8 cellular contexts compared by ENCODE assay signal in genomic region chr12:44972746-44973421, GRCh38.
DNase-seq lines count a peak whose midpoint lies in the region; ATAC-seq, FAIRE-seq and TF ChIP-seq lines count a peak whose summit lies in the region.
"Had no signal": no experiment of that assay in that cellular context is flagged by ENCODE, and none has a peak within 500 bp of the region (broad histone marks: within the 10 kb centered on the region; RNA-seq: fewer than 3 reads in every experiment).

No MANE protein-coding gene starts in this region.

- H2AFZ ChIP-seq in keratinocyte (ENCODE audit: control insufficient read depth, low read length) = no peak overlapping the region

- peak; percentile 46 for TF ChIP-seq CTCF in GM12865 (IDR thresholded peaks at IDR 0.05; ENCODE audit: insufficient read depth, low read depth, low read length, missing control alignments)
- TF ChIP-seq CTCF in HFF-Myc (IDR thresholded peaks at IDR 0.05; ENCODE audit: low read depth, low read length, missing control alignments) = peak; percentile 71
- TF ChIP-seq CTCF in keratinocyte (optimal IDR thresholded peaks at IDR 0.05 in 1 of 3, IDR thresholded peaks at IDR 0.05 in 1 of 3, conservative IDR thresholded peaks at IDR 0.05 in 1 of 3; ENCODE audit: extremely low read depth in 1 of 3, insufficient read depth in 2 of 3, low read length in 3 of 3) = peak; percentile 56 to 77 (median 72)

- H4K20me1 ChIP-seq in keratinocyte (ENCODE audit: control insufficient read depth, extremely low read depth, insufficient read depth, low read length) = no peaks in the 10 kb centered on the region

- H3K9me3 ChIP-seq in keratinocyte (ENCODE audit: control insufficient read depth, low read depth, low read length) = no peaks in the 10 kb centered on the region

- H3K27me3 ChIP-seq in keratinocyte (ENCODE audit: control insufficient read depth, extremely low read depth, insufficient read depth, low read length) = no peaks in the 10 kb centered on the region

- peak; percentile 18 for DNase-seq in GM12865 (ENCODE audit: low read depth)
- no peak for DNase-seq in HFF-Myc (ENCODE audit: extremely low read depth, low read depth)
- DNase-seq in SHP77 (lab: John Stamatoyannopoulos, UW) = peak; percentile 1 to 33
- DNase-seq in keratinocyte (ENCODE audit: low read depth, low spot score) = no peak
- no peak for DNase-seq in T-helper 1 cell
- DNase-seq in OCI-M2 (lab: John Stamatoyannopoulos, UW; ENCODE audit: unreplicated experiment) = no peak
- DNase-seq: naive thymus-derived CD8-positive, alpha-beta T cell had no signal

- H3K79me2 ChIP-seq in keratinocyte (ENCODE audit: control insufficient read depth, insufficient read depth, low read length) = no peaks in the 10 kb centered on the region

- H3K36me3 ChIP-seq in keratinocyte (ENCODE audit: control insufficient read depth in 2 of 2, extremely low read depth in 1 of 2, insufficient read depth in 2 of 2, low read length in 2 of 2) = no peaks in the 10 kb centered on the region

- no peak overlapping the region for H3K27ac ChIP-seq in keratinocyte (ENCODE audit: control insufficient read depth, insufficient read depth, low read length)

- no peak for ATAC-seq in GM19395 (IDR thresholded peaks at IDR 0.05; ENCODE audit: unreplicated experiment)

- no peak overlapping the region for H3K9ac ChIP-seq in keratinocyte (ENCODE audit: control insufficient read depth, extremely low read depth, insufficient read depth, low read length)

- no peaks in the 10 kb centered on the region for H3K4me1 ChIP-seq in keratinocyte (ENCODE audit: control insufficient read depth, extremely low read depth, insufficient read depth, low read length)

- FAIRE-seq in keratinocyte (lab: Jason Lieb, UNC) = no peak

- dilution Hi-C loops in keratinocyte (cut with MboI; ENCODE audit: extremely low pct_ligation_motif_present, low sequenced_read_pairs) = no loop called here

- no peaks in the 10 kb centered on the region for H3K9me1 ChIP-seq in keratinocyte (ENCODE audit: control insufficient read depth, extremely low read depth, insufficient read depth, low read length)

- no peak overlapping the region for H3K4me3 ChIP-seq in GM12865 (ENCODE audit: low read depth, low read length)
- no peak overlapping the region for H3K4me3 ChIP-seq in HFF-Myc (replicated peaks; ENCODE audit: low read depth, low read length)
- H3K4me3 ChIP-seq in keratinocyte (ENCODE audit: control insufficient read depth in 2 of 3, extremely low read depth in 1 of 3, insufficient read depth in 2 of 3, low read depth in 1 of 3, low read length in 3 of 3) = no peak overlapping the region

- no peak overlapping the region for H3K4me2 ChIP-seq in keratinocyte (ENCODE audit: control insufficient read depth, extremely low read depth, insufficient read depth, low read depth, low read length)

Comparison
In these comparisons a context has a peak if more than half of its experiments do, and no peak if none do; other contexts are left out.
1. DNase-seq: peak in GM12865 (single experiment) and SHP77 (2 of 2); none in HFF-Myc (single experiment), keratinocyte (single experiment), T-helper 1 cell (0 of 5) and OCI-M2 (single experiment).
2. Peak in every context shown above with its lines, with median percentiles within 50 percentile points of each other: CTCF ChIP-seq.